Comparison of ENCODE assay signal across 9 cellular contexts in the genomic region with DNA sequence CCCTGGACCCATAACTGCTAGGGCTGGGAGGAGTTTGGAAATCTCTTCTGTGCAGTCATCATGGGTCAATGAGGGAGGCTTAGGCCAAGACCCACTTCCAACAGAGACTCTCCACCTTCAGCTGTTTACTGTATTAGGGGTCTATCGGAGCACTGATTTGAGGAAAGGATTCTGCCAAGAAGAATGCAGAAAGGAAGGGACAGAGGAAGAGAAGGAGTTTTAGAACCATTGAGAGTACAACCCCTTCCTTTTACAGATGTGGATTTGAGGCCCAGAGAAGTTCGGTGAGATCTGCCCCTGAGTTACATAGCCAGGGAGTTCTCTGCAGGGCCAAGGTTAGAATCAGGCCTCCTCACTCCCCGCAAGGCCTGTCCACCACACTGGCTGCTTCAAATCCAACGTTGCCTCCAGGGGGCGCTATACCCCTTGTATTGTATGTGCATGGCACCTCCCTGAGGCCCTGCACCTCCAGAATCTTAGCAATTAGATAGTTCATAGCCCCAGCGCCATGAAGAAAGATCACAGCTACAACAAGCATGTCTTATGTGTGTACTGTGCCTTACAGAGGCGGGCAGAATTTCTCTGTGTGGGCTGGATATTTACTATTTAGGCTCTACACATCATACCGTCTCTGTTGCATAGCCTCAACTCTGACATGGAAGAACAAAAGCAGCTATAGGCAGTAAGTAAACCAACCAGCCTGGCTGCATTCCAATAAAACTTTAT.
A peak's percentile ranks its signal among the peaks of the same experiment; 100 is the strongest.
DNase-seq lines count a peak whose midpoint lies in the region; ATAC-seq and TF ChIP-seq lines count a peak whose summit lies in the region.
"Had no signal": no experiment of that assay in that cellular context is flagged by ENCODE, and none has a peak within 500 bp of the region (broad histone marks: within the 10 kb centered on the region; RNA-seq: fewer than 3 reads in every experiment).

No MANE protein-coding gene starts in this region.

- WGBS in endodermal cell (ENCODE audit: insufficient coverage in 1 of 2, insufficient read length in 1 of 2), 2 experiments = 36 to 53% methylated on average over 3 to 8 of the region's 8 CpGs

- H3K9me3 Mint-ChIP-seq in activated CD8-positive, alpha-beta T cell treated with anti-CD3 and anti-CD28 coated beads for 36 hours = no peaks in the 10 kb centered on the region
- H3K9me3 Mint-ChIP-seq in endodermal cell = peaks cover 7% of the 10 kb centered on the region
- H3K9me3 Mint-ChIP-seq: activated naive CD4-positive, alpha-beta T cell treated with anti-CD3 and anti-CD28 coated beads, Interleukin-2, amount 50 U/mL, for 24 hours had no signal

- H3K4me1 Mint-ChIP-seq in activated CD8-positive, alpha-beta T cell treated with anti-CD3 and anti-CD28 coated beads for 36 hours (ENCODE audit: low read depth) = no peaks in the 10 kb centered on the region
- peaks cover 38% of the 10 kb centered on the region for H3K4me1 Mint-ChIP-seq in endodermal cell
- H3K4me1 Mint-ChIP-seq: activated naive CD4-positive, alpha-beta T cell treated with anti-CD3 and anti-CD28 coated beads, Interleukin-2, amount 50 U/mL, for 24 hours had no signal

- POLR2A ChIA-PET in activated CD8-positive, alpha-beta T cell treated with anti-CD3 and anti-CD28 coated beads for 36 hours (lab: Charles Lee) = no interaction called here

- no peak overlapping the region for H3K4me3 ChIP-seq in endodermal cell (ENCODE audit: low read length)

- H3K9me3 ChIP-seq in endodermal cell (ENCODE audit: control insufficient read depth, low read length) = peaks cover 6% of the 10 kb centered on the region

- H3K27me3 Mint-ChIP-seq in activated CD8-positive, alpha-beta T cell treated with anti-CD3 and anti-CD28 coated beads for 36 hours = peaks cover 3% of the 10 kb centered on the region
- H3K27me3 Mint-ChIP-seq in endodermal cell (ENCODE audit: insufficient read depth) = no peaks in the 10 kb centered on the region

- intact Hi-C loops in activated CD8-positive, alpha-beta T cell treated with anti-CD3 and anti-CD28 coated beads for 36 hours (cut with micrococcal nuclease) = loop anchor here (5.0 kb wide), 1 partner anchor 679 kb away; no protein-coding TSS in a partner anchor

- ATAC-seq in GM19023 (IDR thresholded peaks at IDR 0.05; ENCODE audit: unreplicated experiment) (peak; percentile 89), HG03175 (IDR thresholded peaks at IDR 0.05; ENCODE audit: unreplicated experiment) (peak; percentile 96)
- peak; percentile 78 for ATAC-seq in activated CD8-positive, alpha-beta T cell treated with anti-CD3 and anti-CD28 coated beads for 36 hours

- CTCF ChIA-PET in activated CD8-positive, alpha-beta T cell treated with anti-CD3 and anti-CD28 coated beads for 36 hours (lab: Charles Lee) = interaction anchor here (0.6 to 1.2 kb wide), 5 partner anchors 10 to 311 kb away, joined by 3 to 4 read pairs (median 3); no protein-coding TSS in a partner anchor

- H3K4me3 Mint-ChIP-seq in activated CD8-positive, alpha-beta T cell treated with anti-CD3 and anti-CD28 coated beads for 36 hours = no peak overlapping the region
- H3K4me3 Mint-ChIP-seq in endodermal cell = no peak overlapping the region
- H3K4me3 Mint-ChIP-seq: activated naive CD4-positive, alpha-beta T cell treated with anti-CD3 and anti-CD28 coated beads, Interleukin-2, amount 50 U/mL, for 24 hours had no signal

- peak; percentile 88 for DNase-seq in NCI-H69 (lab: John Stamatoyannopoulos, UW)
- DNase-seq in activated CD8-positive, alpha-beta T cell treated with anti-CD3 and anti-CD28 coated beads for 36 hours = peak; percentile 92
- peak; percentile 99 for DNase-seq in endodermal cell
- DNase-seq in middle frontal gyrus (ENCODE audit: extremely low spot score, low spot score) = peak; percentile 50
- DNase-seq in stimulated activated CD8-positive, alpha-beta memory T cell treated with anti-CD3 and anti-CD28 coated beads, Interleukin-7, amount 100 ng/mL, for 24 hours (ENCODE audit: low read depth) = peak; percentile 62

- H3K27ac Mint-ChIP-seq in activated CD8-positive, alpha-beta T cell treated with anti-CD3 and anti-CD28 coated beads for 36 hours = no peak overlapping the region
- peak overlapping the region; percentile 54 for H3K27ac Mint-ChIP-seq in endodermal cell
- H3K27ac Mint-ChIP-seq: activated naive CD4-positive, alpha-beta T cell treated with anti-CD3 and anti-CD28 coated beads, Interleukin-2, amount 50 U/mL, for 24 hours had no signal

- H3K36me3 ChIP-seq in endodermal cell (ENCODE audit: control insufficient read depth, insufficient read depth, low read length) = peaks cover 7% of the 10 kb centered on the region

- no peaks in the 10 kb centered on the region for H3K36me3 Mint-ChIP-seq in activated CD8-positive, alpha-beta T cell treated with anti-CD3 and anti-CD28 coated beads for 36 hours (ENCODE audit: low read depth)
- peaks cover 26% of the 10 kb centered on the region for H3K36me3 Mint-ChIP-seq in endodermal cell (ENCODE audit: low read depth)
- H3K36me3 Mint-ChIP-seq: activated naive CD4-positive, alpha-beta T cell treated with anti-CD3 and anti-CD28 coated beads, Interleukin-2, amount 50 U/mL, for 24 hours had no signal

- TF ChIP-seq CTCF in C4-2B (conservative IDR thresholded peaks at IDR 0.05) (peak; percentile 86), endodermal cell (conservative IDR thresholded peaks at IDR 0.05) (peak; percentile 99)
- TF ChIP-seq CTCF in activated CD8-positive, alpha-beta T cell treated with anti-CD3 and anti-CD28 coated beads for 36 hours (IDR thresholded peaks at IDR 0.05) = peak; percentile 71

- H3K4me1 ChIP-seq in endodermal cell (ENCODE audit: control insufficient read depth, insufficient read depth, low read length) = no peaks in the 10 kb centered on the region

- H3K27ac ChIP-seq in C4-2B (no peak overlapping the region), endodermal cell (ENCODE audit: low read depth, low read length) (no peak overlapping the region)

- no peak overlapping the region for H3K9ac ChIP-seq in endodermal cell (ENCODE audit: extremely low read depth, low read length, poor library complexity, severe bottlenecking)

- H3K27me3 ChIP-seq in endodermal cell (ENCODE audit: control insufficient read depth, insufficient read depth, low read length, poor library complexity, severe bottlenecking) = no peaks in the 10 kb centered on the region
